ENCODE assay signal across 9 cellular contexts in genomic region chr22:22848364-22848866, GRCh38. TPM values are rescaled to one million over a fixed set of nuclear protein-coding genes. Genes with fewer than 3 reads are reported as not detected.
A peak's percentile ranks its signal among the peaks of the same experiment; 100 is the strongest.
DNase-seq lines count a peak whose midpoint lies in the region; ATAC-seq and TF ChIP-seq lines count a peak whose summit lies in the region.
"Had no signal": no experiment of that assay in that cellular context is flagged by ENCODE, and none has a peak within 500 bp of the region (broad histone marks: within the 10 kb centered on the region; RNA-seq: fewer than 3 reads in every experiment).

No MANE protein-coding gene starts in this region.

- H4K8ac ChIP-seq in H9 (replicated peaks; ENCODE audit: insufficient read length, low read depth, low read length), result no peak overlapping the region

- H3K4me3 ChIP-seq in BE2C (ENCODE audit: low read depth, low read length) (no peak overlapping the region), heart right ventricle (no peak overlapping the region)

- no peaks in the 10 kb centered on the region for H3K4me1 Mint-ChIP-seq in H9

- no peak overlapping the region for H3K9ac ChIP-seq in H9 (ENCODE audit: extremely low read depth, insufficient read length, low read length)

- H3K79me2 ChIP-seq in H9 (ENCODE audit: insufficient read depth, low read length), result no peaks in the 10 kb centered on the region

- TF ChIP-seq CTCF in BE2C (IDR thresholded peaks at IDR 0.05; ENCODE audit: low read depth, low read length) (peak; percentile 98), H9 (conservative IDR thresholded peaks at IDR 0.05) (peak; percentile 95), heart right ventricle (IDR thresholded peaks at IDR 0.05) (peak; percentile 70 to 96 (median 86))

- H3K18ac ChIP-seq in H9 (ENCODE audit: insufficient read length, low read depth, low read length), result no peak overlapping the region

- ATAC-seq in heart right ventricle (peak in 7 of 8 donors; percentile 61 to 79 (median 65)), HG03139 (IDR thresholded peaks at IDR 0.05; ENCODE audit: unreplicated experiment) (no peak)

- H2BK20ac ChIP-seq in H9 (ENCODE audit: low read depth, low read length, poor library complexity, severe bottlenecking), result no peak overlapping the region

- no peak overlapping the region for H2BK5ac ChIP-seq in H9 (ENCODE audit: insufficient read length, low read length)

- H3K14ac ChIP-seq in H9 (ENCODE audit: insufficient read depth, low read length), result no peak overlapping the region

- no peak overlapping the region for H2BK120ac ChIP-seq in H9 (ENCODE audit: low read depth, low read length, poor library complexity, severe bottlenecking)

- no peak overlapping the region for H3K27ac Mint-ChIP-seq in H9

- H3K36me3 Mint-ChIP-seq in H9 (ENCODE audit: insufficient read depth in 1 of 3, low read depth in 3 of 3), result no peaks in the 10 kb centered on the region

- H2BK12ac ChIP-seq in H9 (ENCODE audit: insufficient read length, low read depth, low read length), result no peak overlapping the region

- no peak overlapping the region for H3K56ac ChIP-seq in H9 (ENCODE audit: insufficient read length, low read depth, low read length)

- no peak overlapping the region for H3K27ac ChIP-seq in H9 (ENCODE audit: insufficient read length, low read depth, low read length)
- H3K27ac ChIP-seq in heart right ventricle, result no peak overlapping the region

- DNase-seq in BE2C (peak; percentile 73), H9 (peak; percentile 79), RKO (ENCODE audit: low spot score) (peak; percentile 37), heart right ventricle (peak; percentile 41 to 51), renal cortical epithelial cell (ENCODE audit: low read depth) (peak; percentile 33), RPMI8226 (no peak)
- DNase-seq in activated naive CD4-positive, alpha-beta T cell treated with Interleukin-2 at 50 U/mL for 16 hours, result peak; percentile 75

- WGBS in H9 (ENCODE audit: extremely low coverage, insufficient read length, low lambda C conversion rate), result no CpG with 5 or more reads among the region's 5 CpGs
- WGBS in heart right ventricle, 2 donors, result 32 to 36% methylated on average over 5 of the region's 5 CpGs

- peaks cover 96% of the 10 kb centered on the region for H3K27me3 Mint-ChIP-seq in H9 (ENCODE audit: low read depth)

- H3K4ac ChIP-seq in H9 (ENCODE audit: low read depth, low read length), result no peak overlapping the region

- H3K9me3 ChIP-seq in BE2C (no peaks in the 10 kb centered on the region), H9 (ENCODE audit: control insufficient read depth, low read depth, low read length) (no peaks in the 10 kb centered on the region), heart right ventricle (peaks cover 0 to 10% (median 0%) of the 10 kb centered on the region in 11 donors)

- H3K4me3 Mint-ChIP-seq in H9, result no peak overlapping the region

- H3K23me2 ChIP-seq in H9 (ENCODE audit: insufficient read length, low read depth, low read length, poor library complexity, severe bottlenecking), result no peaks in the 10 kb centered on the region

- H3K79me1 ChIP-seq in H9 (ENCODE audit: insufficient read depth, low read depth, low read length, poor library complexity, severe bottlenecking), result no peaks in the 10 kb centered on the region

- no peak overlapping the region for H2BK15ac ChIP-seq in H9 (ENCODE audit: low read depth, low read length)

- H4K91ac ChIP-seq in H9 (ENCODE audit: insufficient read length, low read depth, low read length), result no peak overlapping the region

- intact Hi-C loops in heart right ventricle (cut with DNase I), result loop anchor here in 7 of 10 donors (2.0 to 5.0 kb wide), 5 partner anchors 34 to 109 kb away; no protein-coding TSS in a partner anchor

- no peaks in the 10 kb centered on the region for H3K4me1 ChIP-seq in BE2C
- no peaks in the 10 kb centered on the region for H3K4me1 ChIP-seq in H9 (ENCODE audit: insufficient read depth, low read length)
- H3K4me1 ChIP-seq in heart right ventricle, result no peaks in the 10 kb centered on the region

- no peak overlapping the region for H2AK5ac ChIP-seq in H9 (ENCODE audit: insufficient read length, low read length)

- H3K9me3 Mint-ChIP-seq in H9, result no peaks in the 10 kb centered on the region

- no peak overlapping the region for H3K4me2 ChIP-seq in H9 (ENCODE audit: insufficient read depth, insufficient read length, low read length)

- no peak overlapping the region for H4K5ac ChIP-seq in H9 (ENCODE audit: insufficient read length, low read depth, low read length)

- H3T11ph ChIP-seq in H9 (ENCODE audit: low read length), result no peak overlapping the region

- H3K36me3 ChIP-seq in BE2C, result no peaks in the 10 kb centered on the region
- no peaks in the 10 kb centered on the region for H3K36me3 ChIP-seq in heart right ventricle

- H2AFZ ChIP-seq in H9 (ENCODE audit: low read length), result no peak overlapping the region

- no peak overlapping the region for H3K23ac ChIP-seq in H9 (ENCODE audit: insufficient read length, low read depth, low read length)

- peaks cover 40% of the 10 kb centered on the region for H3K27me3 ChIP-seq in BE2C
- H3K27me3 ChIP-seq in H9 (ENCODE audit: insufficient read depth, low read length), result peaks cover 3% of the 10 kb centered on the region; the same call in 1 of the 2 replicates
- peaks cover 0 to 28% (median 22%) of the 10 kb centered on the region in 7 donors for H3K27me3 ChIP-seq in heart right ventricle

- H4K20me1 ChIP-seq in H9 (ENCODE audit: control insufficient read depth, insufficient read depth, insufficient read length), result no peaks in the 10 kb centered on the region

RNA-seq across cellular contexts. Expression of gene IGLL5, which starts 39.2 kb away (rescaled TPM):
- not detected for polyA plus RNA-seq in BE2C (2012; ENCODE audit: insufficient read depth, insufficient read length, low read depth)
- total RNA-seq in H9 (2021), result not detected in 2 replicates
- 1 to 10 TPM in 2 of 10 donors, under 1 TPM in 4, not detected in 4; 0.26 to 4.4 (median 0.75) TPM for total RNA-seq in heart right ventricle
- under 1 TPM in 1 of 2 donors, not detected in 1; 0.32 TPM for polyA plus RNA-seq in heart right ventricle
- not detected in 2 replicates for total RNA-seq in renal cortical epithelial cell
- total RNA-seq: temporal lobe had no signal
